In the genomic region with DNA sequence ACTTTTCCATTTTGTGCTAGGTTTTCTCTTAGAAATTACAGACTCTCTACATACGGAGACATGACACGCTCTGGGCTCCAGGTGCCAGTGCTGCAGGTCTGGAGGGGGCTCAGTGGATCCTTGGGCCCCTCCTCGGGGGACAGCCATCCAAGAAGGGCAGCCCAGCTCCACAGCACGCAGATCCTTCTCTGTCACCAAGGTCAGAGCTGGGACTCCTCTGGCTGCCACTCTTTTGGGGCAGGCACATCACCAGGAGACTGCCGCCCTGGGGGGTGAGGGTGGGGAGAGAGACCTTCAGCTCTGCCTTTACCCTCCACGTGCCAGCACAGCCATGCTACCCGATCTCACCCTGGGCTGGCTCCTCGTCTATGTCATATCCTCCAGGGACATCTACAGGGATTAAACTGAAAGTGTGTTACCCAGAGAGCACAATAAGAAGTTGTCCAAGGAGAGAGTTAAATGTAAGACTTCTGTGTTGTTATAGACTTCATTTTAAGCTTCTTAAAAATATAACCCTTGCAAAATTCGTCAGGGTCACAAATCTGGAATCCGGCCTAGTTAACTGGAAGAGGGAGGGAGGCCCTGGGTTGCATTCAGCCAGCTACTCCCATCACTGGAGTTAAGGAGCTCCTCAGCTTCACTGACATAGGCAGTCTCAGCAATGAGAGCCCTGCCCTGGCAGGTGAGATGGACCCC, we compare ENCODE assay signal across 12 cellular contexts.
A peak's percentile ranks its signal among the peaks of the same experiment; 100 is the strongest.
DNase-seq lines count a peak whose midpoint lies in the region; TF ChIP-seq lines count a peak whose summit lies in the region.
"Had no signal": no experiment of that assay in that cellular context is flagged by ENCODE, and none has a peak within 500 bp of the region (broad histone marks: within the 10 kb centered on the region; RNA-seq: fewer than 3 reads in every experiment).

No MANE protein-coding gene starts in this region.

- no peak for TF ChIP-seq POLR2A in transverse colon (IDR thresholded peaks at IDR 0.05)

- no peak for DNase-seq in activated naive CD4-positive, alpha-beta T cell (lab: John Stamatoyannopoulos, UW)
- DNase-seq in coronary artery (ENCODE audit: low spot score) (peak; percentile 75), nephron progenitor cell (no peak), transverse colon (no peak), AML-193 (lab: John Stamatoyannopoulos, UW) (no peak), NCI-H1105 (lab: John Stamatoyannopoulos, UW) (no peak)
- no peak for DNase-seq in stimulated activated CD4-positive, alpha-beta T cell treated with anti-CD3 and anti-CD28 coated beads, Interleukin-4, amount 100 ng/mL, for 24 hours
- DNase-seq: activated CD8-positive, alpha-beta memory T cell treated with anti-CD3 and anti-CD28 coated beads, Interleukin-2, amount 50 U/mL, for 4 hours; DMS153; gastrocnemius medialis; right lobe of liver had no signal

- TF ChIP-seq EP300 in transverse colon (IDR thresholded peaks at IDR 0.05; ENCODE audit: low read depth): no peak

- H3K9me3 ChIP-seq in transverse colon: no peaks in the 10 kb centered on the region
- H3K9me3 ChIP-seq: gastrocnemius medialis, right lobe of liver had no signal

- intact Hi-C loops in transverse colon (cut with DNase I; ENCODE audit: low total_unique reads): no loop called here

- peak overlapping the region; percentile 43 for H3K27ac Mint-ChIP-seq in activated naive CD4-positive, alpha-beta T cell treated with anti-CD3 and anti-CD28 coated beads, Interleukin-2, amount 50 U/mL, for 24 hours
- peak overlapping the region; percentile 91 for H3K27ac Mint-ChIP-seq in nephron progenitor cell

- WGBS in transverse colon (ENCODE audit: low coverage in 1 of 2), 2 donors: 74 to 93% methylated on average over 3 to 10 of the region's 10 CpGs

- H3K4me1 ChIP-seq in transverse colon: peaks cover 0 to 12% (median 2%) of the 10 kb centered on the region in 4 donors
- H3K4me1 ChIP-seq: right lobe of liver had no signal

- peak overlapping the region; percentile 27 for H3K4me3 ChIP-seq in coronary artery
- no peak overlapping the region for H3K4me3 ChIP-seq in transverse colon
- H3K4me3 ChIP-seq: gastrocnemius medialis, right lobe of liver had no signal

- in situ Hi-C loops in transverse colon (cut with MboI; ENCODE audit: low pct_ligation_motif_present in 1 of 4, low pct_unique_long_range_greater_than_20kb in 1 of 4, low sequenced_read_pairs in 3 of 4): no loop called here

- peaks cover 6% of the 10 kb centered on the region for H3K36me3 Mint-ChIP-seq in activated naive CD4-positive, alpha-beta T cell treated with anti-CD3 and anti-CD28 coated beads, Interleukin-2, amount 50 U/mL, for 24 hours
- H3K36me3 Mint-ChIP-seq in nephron progenitor cell (ENCODE audit: low read depth): no peaks in the 10 kb centered on the region

- H3K27ac ChIP-seq in coronary artery: peak overlapping the region; percentile 90 to 91
- H3K27ac ChIP-seq in transverse colon: peak overlapping the region in 3 of 4 donors; percentile 3 to 52 (median 29)
- H3K27ac ChIP-seq: right lobe of liver had no signal

- peaks cover 77% of the 10 kb centered on the region for H3K4me1 Mint-ChIP-seq in activated naive CD4-positive, alpha-beta T cell treated with anti-CD3 and anti-CD28 coated beads, Interleukin-2, amount 50 U/mL, for 24 hours
- peaks cover 59% of the 10 kb centered on the region for H3K4me1 Mint-ChIP-seq in nephron progenitor cell

- no peaks in the 10 kb centered on the region for H3K27me3 ChIP-seq in transverse colon
- H3K27me3 ChIP-seq: gastrocnemius medialis, right lobe of liver had no signal

- H3K9me3 Mint-ChIP-seq in activated naive CD4-positive, alpha-beta T cell treated with anti-CD3 and anti-CD28 coated beads, Interleukin-2, amount 50 U/mL, for 24 hours: no peaks in the 10 kb centered on the region
- no peaks in the 10 kb centered on the region for H3K9me3 Mint-ChIP-seq in nephron progenitor cell

- no peak overlapping the region for H3K4me3 Mint-ChIP-seq in activated naive CD4-positive, alpha-beta T cell treated with anti-CD3 and anti-CD28 coated beads, Interleukin-2, amount 50 U/mL, for 24 hours
- no peak overlapping the region for H3K4me3 Mint-ChIP-seq in nephron progenitor cell

- H3K36me3 ChIP-seq in transverse colon: no peaks in the 10 kb centered on the region
- H3K36me3 ChIP-seq: gastrocnemius medialis, right lobe of liver had no signal

- no peaks in the 10 kb centered on the region for H3K27me3 Mint-ChIP-seq in activated naive CD4-positive, alpha-beta T cell treated with anti-CD3 and anti-CD28 coated beads, Interleukin-2, amount 50 U/mL, for 24 hours
- peaks cover 3% of the 10 kb centered on the region for H3K27me3 Mint-ChIP-seq in nephron progenitor cell (ENCODE audit: low read depth, poor library complexity)

- no peak for TF ChIP-seq CTCF in coronary artery (IDR thresholded peaks at IDR 0.05)
- TF ChIP-seq CTCF in nephron progenitor cell (IDR thresholded peaks at IDR 0.05): no peak
- TF ChIP-seq CTCF in transverse colon (IDR thresholded peaks at IDR 0.05): no peak
